In the genomic region with DNA sequence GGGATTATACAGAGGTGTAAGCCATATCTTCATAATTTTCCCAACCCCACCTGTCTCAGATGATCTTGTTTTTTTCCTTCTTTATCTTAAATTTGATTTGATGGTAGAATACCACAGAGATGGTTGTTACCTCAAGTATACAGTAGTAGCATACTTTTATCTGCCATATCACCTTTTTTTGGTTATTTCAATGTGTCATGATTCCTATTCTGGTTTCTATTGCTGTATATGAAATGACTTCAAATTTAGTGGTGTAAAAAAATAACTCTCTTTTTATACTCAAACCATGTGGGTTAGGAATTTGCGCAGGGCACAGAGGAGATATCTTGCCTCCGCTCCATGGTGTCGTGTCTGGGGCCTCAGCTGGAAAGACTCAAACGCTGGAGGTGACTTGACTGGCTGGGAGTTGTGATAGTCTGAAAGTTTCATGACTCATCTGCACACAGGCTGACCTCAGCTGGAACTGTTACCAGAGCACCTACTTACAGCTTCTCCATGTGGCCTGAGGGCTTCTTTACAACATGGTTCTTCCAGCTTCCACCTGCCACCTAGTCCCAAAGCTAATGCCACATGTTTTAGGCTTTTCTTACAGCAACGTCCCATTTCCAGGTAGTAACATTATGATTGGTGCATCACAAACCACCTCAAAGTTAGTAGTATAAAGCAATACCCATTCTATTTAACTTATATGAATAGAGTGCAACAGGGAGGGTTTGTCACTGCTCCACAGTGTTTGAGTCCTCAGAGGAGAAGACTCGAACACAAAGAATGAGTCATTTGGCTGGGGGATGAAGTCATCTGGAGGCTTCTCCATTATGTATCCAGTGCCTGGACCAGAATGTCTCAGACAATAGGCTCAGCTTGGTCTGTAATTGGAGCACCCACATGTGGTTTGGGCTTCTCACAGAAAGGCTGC, we compare ENCODE assay signal across 1 cellular context.
TF ChIP-seq lines count a peak whose summit lies in the region.

No MANE protein-coding gene starts in this region.

TF ChIP-seq in K562, 482 proteins besides CTCF, POLR2A, EP300 and RAD21 (continued from another document and continues in another):
- no peak for TF ChIP-seq CHAMP1 (IDR thresholded peaks at IDR 0.05)
- TF ChIP-seq, protein P1, sequence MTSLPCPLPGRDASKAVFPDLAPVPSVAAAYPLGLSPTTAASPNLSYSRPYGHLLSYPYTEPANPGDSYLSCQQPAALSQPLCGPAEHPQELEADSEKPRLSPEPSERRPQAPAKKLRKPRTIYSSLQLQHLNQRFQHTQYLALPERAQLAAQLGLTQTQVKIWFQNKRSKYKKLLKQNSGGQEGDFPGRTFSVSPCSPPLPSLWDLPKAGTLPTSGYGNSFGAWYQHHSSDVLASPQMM (CRISPR knock-in tag; IDR thresholded peaks at IDR 0.05), result no peak
- no peak for TF ChIP-seq ZNF584 (CRISPR knock-in tag; IDR thresholded peaks at IDR 0.05; ENCODE audit: low read depth)
- TF ChIP-seq PHTF2 (CRISPR knock-in tag; IDR thresholded peaks at IDR 0.05), result no peak
- TF ChIP-seq POLR2AphosphoS2 (IDR thresholded peaks at IDR 0.05; ENCODE audit: low read length), result no peak
- TF ChIP-seq ZNF316 (IDR thresholded peaks at IDR 0.05), result 0 out of 2 replicates have a peak, but pooled peaks have one; percentile 8
- TF ChIP-seq DMBX1 (CRISPR knock-in tag; IDR thresholded peaks at IDR 0.05; ENCODE audit: borderline replicate concordance), result no peak
- TF ChIP-seq MAFK (IDR thresholded peaks at IDR 0.05; ENCODE audit: low read length), result peak; percentile 61; the same call in 1 of the 2 replicates
- TF ChIP-seq NFXL1 (CRISPR knock-in tag; IDR thresholded peaks at IDR 0.05), result no peak
- TF ChIP-seq TCF7L2 (IDR thresholded peaks at IDR 0.05; ENCODE audit: low read depth, low read length), result no peak
- TF ChIP-seq PCBP2 (IDR thresholded peaks at IDR 0.05; ENCODE audit: low read depth, low read length, poor library complexity, severe bottlenecking), result no peak
- TF ChIP-seq ZNF3 (CRISPR knock-in tag; IDR thresholded peaks at IDR 0.05), result no peak
- no peak for TF ChIP-seq RBBP5 (IDR thresholded peaks at IDR 0.05; ENCODE audit: borderline replicate concordance, insufficient read depth, low read length, poor library complexity, severe bottlenecking)
- TF ChIP-seq ZNF384 (IDR thresholded peaks at IDR 0.05; ENCODE audit: low read depth, low read length), result no peak
- TF ChIP-seq, protein P2, sequence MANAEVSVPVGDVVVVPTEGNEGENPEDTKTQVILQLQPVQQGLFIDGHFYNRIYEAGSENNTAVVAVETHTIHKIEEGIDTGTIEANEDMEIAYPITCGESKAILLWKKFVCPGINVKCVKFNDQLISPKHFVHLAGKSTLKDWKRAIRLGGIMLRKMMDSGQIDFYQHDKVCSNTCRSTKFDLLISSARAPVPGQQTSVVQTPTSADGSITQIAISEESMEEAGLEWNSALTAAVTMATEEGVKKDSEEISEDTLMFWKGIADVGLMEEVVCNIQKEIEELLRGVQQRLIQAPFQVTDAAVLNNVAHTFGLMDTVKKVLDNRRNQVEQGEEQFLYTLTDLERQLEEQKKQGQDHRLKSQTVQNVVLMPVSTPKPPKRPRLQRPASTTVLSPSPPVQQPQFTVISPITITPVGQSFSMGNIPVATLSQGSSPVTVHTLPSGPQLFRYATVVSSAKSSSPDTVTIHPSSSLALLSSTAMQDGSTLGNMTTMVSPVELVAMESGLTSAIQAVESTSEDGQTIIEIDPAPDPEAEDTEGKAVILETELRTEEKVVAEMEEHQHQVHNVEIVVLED (CRISPR knock-in tag; IDR thresholded peaks at IDR 0.05), result no peak
- TF ChIP-seq, protein P3, sequence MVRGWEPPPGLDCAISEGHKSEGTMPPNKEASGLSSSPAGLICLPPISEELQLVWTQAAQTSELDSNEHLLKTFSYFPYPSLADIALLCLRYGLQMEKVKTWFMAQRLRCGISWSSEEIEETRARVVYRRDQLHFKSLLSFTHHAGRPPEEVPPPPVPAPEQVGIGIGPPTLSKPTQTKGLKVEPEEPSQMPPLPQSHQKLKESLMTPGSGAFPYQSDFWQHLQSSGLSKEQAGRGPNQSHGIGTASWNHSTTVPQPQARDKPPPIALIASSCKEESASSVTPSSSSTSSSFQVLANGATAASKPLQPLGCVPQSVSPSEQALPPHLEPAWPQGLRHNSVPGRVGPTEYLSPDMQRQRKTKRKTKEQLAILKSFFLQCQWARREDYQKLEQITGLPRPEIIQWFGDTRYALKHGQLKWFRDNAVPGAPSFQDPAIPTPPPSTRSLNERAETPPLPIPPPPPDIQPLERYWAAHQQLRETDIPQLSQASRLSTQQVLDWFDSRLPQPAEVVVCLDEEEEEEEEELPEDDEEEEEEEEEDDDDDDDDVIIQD (CRISPR knock-in tag; IDR thresholded peaks at IDR 0.05), result no peak
- TF ChIP-seq, protein P4, sequence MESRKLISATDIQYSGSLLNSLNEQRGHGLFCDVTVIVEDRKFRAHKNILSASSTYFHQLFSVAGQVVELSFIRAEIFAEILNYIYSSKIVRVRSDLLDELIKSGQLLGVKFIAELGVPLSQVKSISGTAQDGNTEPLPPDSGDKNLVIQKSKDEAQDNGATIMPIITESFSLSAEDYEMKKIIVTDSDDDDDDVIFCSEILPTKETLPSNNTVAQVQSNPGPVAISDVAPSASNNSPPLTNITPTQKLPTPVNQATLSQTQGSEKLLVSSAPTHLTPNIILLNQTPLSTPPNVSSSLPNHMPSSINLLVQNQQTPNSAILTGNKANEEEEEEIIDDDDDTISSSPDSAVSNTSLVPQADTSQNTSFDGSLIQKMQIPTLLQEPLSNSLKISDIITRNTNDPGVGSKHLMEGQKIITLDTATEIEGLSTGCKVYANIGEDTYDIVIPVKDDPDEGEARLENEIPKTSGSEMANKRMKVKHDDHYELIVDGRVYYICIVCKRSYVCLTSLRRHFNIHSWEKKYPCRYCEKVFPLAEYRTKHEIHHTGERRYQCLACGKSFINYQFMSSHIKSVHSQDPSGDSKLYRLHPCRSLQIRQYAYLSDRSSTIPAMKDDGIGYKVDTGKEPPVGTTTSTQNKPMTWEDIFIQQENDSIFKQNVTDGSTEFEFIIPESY (CRISPR knock-in tag; IDR thresholded peaks at IDR 0.05), result 0 out of 2 replicates have a peak, but pooled peaks have one; percentile 26
- TF ChIP-seq ZFP1 (CRISPR knock-in tag; IDR thresholded peaks at IDR 0.05), result no peak
- no peak for TF ChIP-seq SRSF3 (IDR thresholded peaks at IDR 0.05; ENCODE audit: insufficient read depth, low read length)
- TF ChIP-seq, protein P5, sequence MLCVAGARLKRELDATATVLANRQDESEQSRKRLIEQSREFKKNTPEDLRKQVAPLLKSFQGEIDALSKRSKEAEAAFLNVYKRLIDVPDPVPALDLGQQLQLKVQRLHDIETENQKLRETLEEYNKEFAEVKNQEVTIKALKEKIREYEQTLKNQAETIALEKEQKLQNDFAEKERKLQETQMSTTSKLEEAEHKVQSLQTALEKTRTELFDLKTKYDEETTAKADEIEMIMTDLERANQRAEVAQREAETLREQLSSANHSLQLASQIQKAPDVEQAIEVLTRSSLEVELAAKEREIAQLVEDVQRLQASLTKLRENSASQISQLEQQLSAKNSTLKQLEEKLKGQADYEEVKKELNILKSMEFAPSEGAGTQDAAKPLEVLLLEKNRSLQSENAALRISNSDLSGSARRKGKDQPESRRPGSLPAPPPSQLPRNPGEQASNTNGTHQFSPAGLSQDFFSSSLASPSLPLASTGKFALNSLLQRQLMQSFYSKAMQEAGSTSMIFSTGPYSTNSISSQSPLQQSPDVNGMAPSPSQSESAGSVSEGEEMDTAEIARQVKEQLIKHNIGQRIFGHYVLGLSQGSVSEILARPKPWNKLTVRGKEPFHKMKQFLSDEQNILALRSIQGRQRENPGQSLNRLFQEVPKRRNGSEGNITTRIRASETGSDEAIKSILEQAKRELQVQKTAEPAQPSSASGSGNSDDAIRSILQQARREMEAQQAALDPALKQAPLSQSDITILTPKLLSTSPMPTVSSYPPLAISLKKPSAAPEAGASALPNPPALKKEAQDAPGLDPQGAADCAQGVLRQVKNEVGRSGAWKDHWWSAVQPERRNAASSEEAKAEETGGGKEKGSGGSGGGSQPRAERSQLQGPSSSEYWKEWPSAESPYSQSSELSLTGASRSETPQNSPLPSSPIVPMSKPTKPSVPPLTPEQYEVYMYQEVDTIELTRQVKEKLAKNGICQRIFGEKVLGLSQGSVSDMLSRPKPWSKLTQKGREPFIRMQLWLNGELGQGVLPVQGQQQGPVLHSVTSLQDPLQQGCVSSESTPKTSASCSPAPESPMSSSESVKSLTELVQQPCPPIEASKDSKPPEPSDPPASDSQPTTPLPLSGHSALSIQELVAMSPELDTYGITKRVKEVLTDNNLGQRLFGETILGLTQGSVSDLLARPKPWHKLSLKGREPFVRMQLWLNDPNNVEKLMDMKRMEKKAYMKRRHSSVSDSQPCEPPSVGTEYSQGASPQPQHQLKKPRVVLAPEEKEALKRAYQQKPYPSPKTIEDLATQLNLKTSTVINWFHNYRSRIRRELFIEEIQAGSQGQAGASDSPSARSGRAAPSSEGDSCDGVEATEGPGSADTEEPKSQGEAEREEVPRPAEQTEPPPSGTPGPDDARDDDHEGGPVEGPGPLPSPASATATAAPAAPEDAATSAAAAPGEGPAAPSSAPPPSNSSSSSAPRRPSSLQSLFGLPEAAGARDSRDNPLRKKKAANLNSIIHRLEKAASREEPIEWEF (CRISPR knock-in tag; IDR thresholded peaks at IDR 0.05), result no peak
- TF ChIP-seq ATF7 (IDR thresholded peaks at IDR 0.05), result peak; percentile 83
- TF ChIP-seq PPARD (CRISPR knock-in tag; IDR thresholded peaks at IDR 0.05), result no peak
- no peak for TF ChIP-seq NUFIP1 (IDR thresholded peaks at IDR 0.05; ENCODE audit: partially characterized antibody)
- no peak for TF ChIP-seq ZNF143 (CRISPR knock-in tag; IDR thresholded peaks at IDR 0.05)
- no peak for TF ChIP-seq NR3C1 (CRISPR knock-in tag; IDR thresholded peaks at IDR 0.05)
- no peak for TF ChIP-seq CAMTA2 (CRISPR knock-in tag; conservative IDR thresholded peaks at IDR 0.05)
- TF ChIP-seq NCOA4 (IDR thresholded peaks at IDR 0.05; ENCODE audit: partially characterized antibody), result no peak
- TF ChIP-seq MCM2 (IDR thresholded peaks at IDR 0.05; ENCODE audit: low read depth), result no peak
- peak; percentile 96 for TF ChIP-seq ATF3 (IDR thresholded peaks at IDR 0.05)
- peak; percentile 80 for TF ChIP-seq ATF3 (CRISPR knock-in tag; conservative IDR thresholded peaks at IDR 0.05)
- no peak for TF ChIP-seq MECOM (CRISPR knock-in tag; IDR thresholded peaks at IDR 0.05)
- no peak for TF ChIP-seq CBX8 (IDR thresholded peaks at IDR 0.05; ENCODE audit: borderline replicate concordance, extremely low read depth, low read depth, low read length, poor library complexity, severe bottlenecking)
- TF ChIP-seq TAF7 (tag; IDR thresholded peaks at IDR 0.05), result no peak
- no peak for TF ChIP-seq JUNB (CRISPR knock-in tag; conservative IDR thresholded peaks at IDR 0.05)
- TF ChIP-seq NCOA1 (IDR thresholded peaks at IDR 0.05; ENCODE audit: low read depth), result no peak
- TF ChIP-seq TBP (optimal IDR thresholded peaks at IDR 0.05; ENCODE audit: low read depth, low read length), result peak; percentile 9
- TF ChIP-seq ZNF583 (CRISPR knock-in tag; IDR thresholded peaks at IDR 0.05), result no peak
- TF ChIP-seq HNRNPUL1 (IDR thresholded peaks at IDR 0.05; ENCODE audit: low read length), result no peak
- no peak for TF ChIP-seq HDAC3 (IDR thresholded peaks at IDR 0.05; ENCODE audit: borderline replicate concordance, partially characterized antibody)
- peak in 1 of 2 experiments; percentile 35; a peak in 1 of 3 replicates for TF ChIP-seq CBX3 (IDR thresholded peaks at IDR 0.05; ENCODE audit: borderline replicate concordance in 1 of 2, low read length in 2 of 2)
- no peak for TF ChIP-seq ELK1 (CRISPR knock-in tag; IDR thresholded peaks at IDR 0.05)
- TF ChIP-seq, protein P6, sequence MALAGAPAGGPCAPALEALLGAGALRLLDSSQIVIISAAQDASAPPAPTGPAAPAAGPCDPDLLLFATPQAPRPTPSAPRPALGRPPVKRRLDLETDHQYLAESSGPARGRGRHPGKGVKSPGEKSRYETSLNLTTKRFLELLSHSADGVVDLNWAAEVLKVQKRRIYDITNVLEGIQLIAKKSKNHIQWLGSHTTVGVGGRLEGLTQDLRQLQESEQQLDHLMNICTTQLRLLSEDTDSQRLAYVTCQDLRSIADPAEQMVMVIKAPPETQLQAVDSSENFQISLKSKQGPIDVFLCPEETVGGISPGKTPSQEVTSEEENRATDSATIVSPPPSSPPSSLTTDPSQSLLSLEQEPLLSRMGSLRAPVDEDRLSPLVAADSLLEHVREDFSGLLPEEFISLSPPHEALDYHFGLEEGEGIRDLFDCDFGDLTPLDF (CRISPR knock-in tag; IDR thresholded peaks at IDR 0.05), result no peak
